In the genomic region with DNA sequence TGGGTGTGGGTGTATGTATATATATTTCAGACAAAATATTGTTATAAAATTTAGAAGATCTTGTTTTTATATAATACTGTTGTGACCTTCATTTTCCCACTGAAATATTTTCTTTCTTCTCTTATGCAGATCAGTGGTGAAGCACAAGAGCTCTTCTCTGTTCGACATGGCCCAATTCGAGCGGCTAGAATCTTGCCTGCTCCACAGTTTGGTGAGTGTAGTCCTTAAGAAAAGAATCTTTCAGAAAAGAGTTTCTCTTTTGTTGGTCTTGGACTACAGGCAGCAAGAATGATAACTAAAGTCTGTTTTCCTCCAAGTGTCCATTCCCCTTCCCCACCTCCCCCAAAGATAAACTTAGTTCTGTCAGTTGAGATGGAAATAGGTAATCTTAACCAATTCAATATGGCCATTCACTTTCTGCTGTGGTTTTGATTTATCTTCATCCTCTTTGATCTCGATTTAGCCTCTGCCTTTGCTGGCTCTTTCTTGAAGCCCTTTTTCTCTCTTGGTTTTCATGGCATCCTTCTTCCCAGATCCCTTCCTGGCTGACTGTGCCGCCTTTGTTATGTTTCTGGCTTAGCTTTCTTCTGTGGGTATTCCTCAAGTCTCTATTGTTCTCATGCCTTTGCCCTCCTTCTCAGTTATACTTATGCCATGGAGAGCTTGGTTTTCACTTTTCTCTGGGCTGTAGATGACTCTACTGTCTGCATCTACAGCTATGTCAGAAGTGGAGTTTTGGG, we compare ENCODE assay signal across 1 cellular context.
TF ChIP-seq lines count a peak whose summit lies in the region.

No MANE protein-coding gene starts in this region.

TF ChIP-seq in GM12878, 131 proteins besides CTCF, POLR2A, EP300 and RAD21:
- TF ChIP-seq CEBPZ (IDR thresholded peaks at IDR 0.05; ENCODE audit: low read depth, low read length) (no peak), NFXL1 (IDR thresholded peaks at IDR 0.05; ENCODE audit: borderline replicate concordance) (peak; percentile 16; the same call in 1 of the 2 replicates), BCL11A (IDR thresholded peaks at IDR 0.05; ENCODE audit: low read depth, low read length) (no peak), NKRF (conservative IDR thresholded peaks at IDR 0.05) (no peak)
